In the genomic region with DNA sequence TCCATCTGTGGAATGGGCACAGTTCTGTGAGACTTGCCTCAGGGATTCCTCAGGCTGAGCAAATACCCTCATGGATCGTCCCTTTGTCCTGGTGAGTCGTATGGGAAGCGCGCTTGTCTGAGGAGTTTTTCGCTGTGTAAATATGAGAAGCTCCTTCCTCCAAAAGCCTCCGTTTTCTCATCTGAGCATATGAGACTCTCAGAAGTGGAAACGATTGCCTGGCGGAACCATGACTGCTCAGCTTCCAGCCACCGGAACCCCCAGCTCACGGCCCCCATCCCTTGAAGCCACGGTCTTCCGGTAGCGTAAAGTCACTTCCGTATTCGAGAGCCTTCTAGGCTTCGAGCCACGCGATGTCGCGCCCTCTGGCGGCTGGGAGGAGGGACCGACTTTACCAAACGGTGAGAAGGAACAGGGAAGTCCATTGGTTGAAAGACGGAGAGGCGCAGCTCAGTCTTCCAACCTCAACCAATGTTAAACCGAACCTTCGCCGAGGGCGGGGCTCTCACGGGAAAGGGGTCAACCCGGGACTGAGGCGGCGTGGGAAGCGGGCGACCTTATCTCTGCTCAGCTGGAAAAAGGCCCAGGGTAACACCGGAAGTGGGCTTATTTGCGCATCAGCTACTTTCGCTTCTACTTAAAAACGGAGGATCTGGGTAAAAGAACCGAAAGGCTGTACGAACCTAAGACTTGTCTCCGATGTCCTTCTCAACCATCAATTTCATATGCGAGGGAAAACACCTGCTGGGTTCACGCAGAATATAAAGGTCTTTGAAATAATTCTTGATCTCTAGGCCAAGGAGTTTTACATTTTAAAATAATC, we compare ENCODE assay signal across 8 cellular contexts. TPM values are rescaled to one million over a fixed set of nuclear protein-coding genes. Genes with fewer than 3 reads are reported as not detected.
DNase-seq lines count a peak whose midpoint lies in the region; ATAC-seq and TF ChIP-seq lines count a peak whose summit lies in the region.

No MANE protein-coding gene starts in this region.

- no peaks in the 10 kb centered on the region for H3K27me3 Mint-ChIP-seq in activated CD4-positive, alpha-beta T cell treated with anti-CD3 and anti-CD28 coated beads, Interleukin-2, amount 10 ng/mL, durations not matched to agents 7 days and 5 days

- peak; percentile 98 to 99 for DNase-seq in NCI-H526 (lab: John Stamatoyannopoulos, UW)
- peak; percentile 99 for DNase-seq in activated CD4-positive, alpha-beta T cell treated with anti-CD3 and anti-CD28 coated beads, Interleukin-2, amount 10 ng/mL, durations not matched to agents 7 days and 5 days
- DNase-seq in cortex of kidney (lab: John Stamatoyannopoulos, UW), result peak; percentile 40
- peak; percentile 100 for DNase-seq in left kidney (ENCODE audit: low read depth, low spot score)
- peak; percentile 99 for DNase-seq in stimulated activated CD4-positive, alpha-beta T cell treated with anti-CD3 and anti-CD28 coated beads, Interleukin-2, amount 100 ng/mL, for 24 hours

- H3K4me1 Mint-ChIP-seq in activated CD4-positive, alpha-beta T cell treated with anti-CD3 and anti-CD28 coated beads, Interleukin-2, amount 10 ng/mL, durations not matched to agents 7 days and 5 days, result peaks cover 44% of the 10 kb centered on the region

- ATAC-seq in GM19324 (IDR thresholded peaks at IDR 0.05; ENCODE audit: low FRiP score, unreplicated experiment), result peak; percentile 97
- peak; percentile 93 for ATAC-seq in HG03469 (IDR thresholded peaks at IDR 0.05; ENCODE audit: unreplicated experiment)

- POLR2A ChIA-PET in activated CD4-positive, alpha-beta T cell treated with anti-CD3 and anti-CD28 coated beads, Interleukin-2, amount 10 ng/mL, durations not matched to agents 7 days and 5 days (lab: Charles Lee), result interaction anchor here (0.7 to 1.4 kb wide), 7 partner anchors 10 to 146 kb away, joined by 3 to 7 read pairs (median 4); partner anchors contain the start of genes AZIN2 and TRIM62

- peak overlapping the region; percentile 88 for H3K4me3 Mint-ChIP-seq in activated CD4-positive, alpha-beta T cell treated with anti-CD3 and anti-CD28 coated beads, Interleukin-2, amount 10 ng/mL, durations not matched to agents 7 days and 5 days

- H3K9me3 Mint-ChIP-seq in activated CD4-positive, alpha-beta T cell treated with anti-CD3 and anti-CD28 coated beads, Interleukin-2, amount 10 ng/mL, durations not matched to agents 7 days and 5 days, result no peaks in the 10 kb centered on the region

- CTCF ChIA-PET in activated CD4-positive, alpha-beta T cell treated with anti-CD3 and anti-CD28 coated beads, Interleukin-2, amount 10 ng/mL, durations not matched to agents 7 days and 5 days (lab: Charles Lee), result interaction anchor here (0.5 to 3.7 kb wide), 59 partner anchors 8 to 1617 kb away, joined by 3 to 63 read pairs (median 4); partner anchors contain the start of genes HPCA, RNF19B and TRIM62

- H3K27ac ChIP-seq in C4-2B, result peak overlapping the region; percentile 89

- H3K36me3 Mint-ChIP-seq in activated CD4-positive, alpha-beta T cell treated with anti-CD3 and anti-CD28 coated beads, Interleukin-2, amount 10 ng/mL, durations not matched to agents 7 days and 5 days (ENCODE audit: low read depth), result peaks cover 22% of the 10 kb centered on the region

- TF ChIP-seq CTCF in C4-2B (conservative IDR thresholded peaks at IDR 0.05), result peak; percentile 99

- peak overlapping the region; percentile 96 for H3K27ac Mint-ChIP-seq in activated CD4-positive, alpha-beta T cell treated with anti-CD3 and anti-CD28 coated beads, Interleukin-2, amount 10 ng/mL, durations not matched to agents 7 days and 5 days

RNA-seq across cellular contexts. Expression of gene AZIN2, which starts 46.3 kb away (rescaled TPM):
- 1 to 10 TPM; 4.1 to 5.5 TPM for total RNA-seq in activated CD4-positive, alpha-beta T cell treated with anti-CD3 and anti-CD28 coated beads, Interleukin-2, amount 10 ng/mL, durations not matched to agents 7 days and 5 days

RNA-seq across cellular contexts. Expression of gene TRIM62, which starts 54.6 kb away (rescaled TPM):
- total RNA-seq in activated CD4-positive, alpha-beta T cell treated with anti-CD3 and anti-CD28 coated beads, Interleukin-2, amount 10 ng/mL, durations not matched to agents 7 days and 5 days, result 10 to 100 TPM in 1 of 2 experiments, 1 to 10 TPM in 1; 9.3 to 10.2 TPM

Comparison
In these comparisons a context has a peak if more than half of its experiments do, and no peak if none do; other contexts are left out.
1. Peak in every context shown above with its lines: DNase-seq, ATAC-seq and H3K27ac ChIP-seq.
2. DNase-seq: peak in every context shown above with its lines; median percentile 100 in left kidney; 99 in activated CD4-positive, alpha-beta T cell treated with anti-CD3 and anti-CD28 coated beads, Interleukin-2, amount 10 ng/mL, durations not matched to agents 7 days and 5 days; 99 in stimulated activated CD4-positive, alpha-beta T cell treated with anti-CD3 and anti-CD28 coated beads, Interleukin-2, amount 100 ng/mL, for 24 hours; 98 in NCI-H526; 40 in cortex of kidney.